ENCODE assay signal across 11 cellular contexts in the genomic region with DNA sequence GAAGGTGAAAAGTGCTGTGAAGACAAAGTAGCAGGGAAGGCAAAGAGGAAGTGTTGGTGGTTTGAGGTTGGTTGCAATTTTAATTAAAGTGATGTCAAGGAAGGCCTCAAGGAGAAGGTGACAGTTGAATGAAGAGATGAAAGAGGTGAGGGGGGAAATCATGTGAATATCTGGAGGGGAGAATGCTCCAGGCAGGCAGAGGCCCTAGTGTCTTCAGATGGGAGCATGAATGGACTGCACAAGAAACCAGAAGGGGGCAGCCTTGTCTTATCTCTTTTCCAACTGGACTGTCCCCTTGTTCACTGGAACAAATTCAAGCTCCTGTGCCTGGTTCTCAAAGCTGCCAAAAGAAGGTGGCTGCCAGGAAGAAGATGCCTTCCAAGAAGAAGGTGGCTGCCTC.
A peak's percentile ranks its signal among the peaks of the same experiment; 100 is the strongest.
DNase-seq lines count a peak whose midpoint lies in the region; ATAC-seq and TF ChIP-seq lines count a peak whose summit lies in the region.
"Had no signal": no experiment of that assay in that cellular context is flagged by ENCODE, and none has a peak within 500 bp of the region (broad histone marks: within the 10 kb centered on the region; RNA-seq: fewer than 3 reads in every experiment).

No MANE protein-coding gene starts in this region.

- H3K4me1 Mint-ChIP-seq in activated CD4-positive, alpha-beta T cell treated with anti-CD3 and anti-CD28 coated beads for 36 hours: peaks cover 14% of the 10 kb centered on the region
- H3K4me1 Mint-ChIP-seq: B cell had no signal

- no peaks in the 10 kb centered on the region for H3K36me3 Mint-ChIP-seq in activated CD4-positive, alpha-beta T cell treated with anti-CD3 and anti-CD28 coated beads for 36 hours (ENCODE audit: low read depth)

- peaks cover 3% of the 10 kb centered on the region for H3K27me3 Mint-ChIP-seq in activated CD4-positive, alpha-beta T cell treated with anti-CD3 and anti-CD28 coated beads for 36 hours

- H3K9me3 Mint-ChIP-seq in activated CD4-positive, alpha-beta T cell treated with anti-CD3 and anti-CD28 coated beads for 36 hours (ENCODE audit: low read depth): no peaks in the 10 kb centered on the region
- H3K9me3 Mint-ChIP-seq: activated T-cell treated with anti-CD3 and anti-CD28 coated beads, Interleukin-2, amount 50 U/mL, for 24 hours had no signal

- H3K9me3 ChIP-seq in tibial artery: no peaks in the 10 kb centered on the region

- H3K4me3 Mint-ChIP-seq in activated CD4-positive, alpha-beta T cell treated with anti-CD3 and anti-CD28 coated beads for 36 hours: no peak overlapping the region
- H3K4me3 Mint-ChIP-seq: activated T-cell treated with anti-CD3 and anti-CD28 coated beads, Interleukin-2, amount 50 U/mL, for 24 hours; B cell had no signal

- peak; percentile 44 for ATAC-seq in activated CD4-positive, alpha-beta T cell treated with anti-CD3 and anti-CD28 coated beads for 36 hours
- ATAC-seq: Panc1 had no signal

- H3K27ac ChIP-seq in brain microvascular endothelial cell: no peak overlapping the region
- no peak overlapping the region for H3K27ac ChIP-seq in tibial artery

- peaks cover 0 to 32% (median 3%) of the 10 kb centered on the region in 4 donors for H3K4me1 ChIP-seq in tibial artery

- CTCF ChIA-PET in activated CD4-positive, alpha-beta T cell treated with anti-CD3 and anti-CD28 coated beads for 36 hours (lab: Charles Lee): interaction anchor here (0.6 to 1.2 kb wide), 4 partner anchors 15 to 255 kb away, joined by 3 to 4 read pairs (median 3); no protein-coding TSS in a partner anchor

- H3K27me3 ChIP-seq in brain microvascular endothelial cell (replicated peaks) (no peaks in the 10 kb centered on the region), tibial artery (no peaks in the 10 kb centered on the region)

- no peak overlapping the region for H3K4me3 ChIP-seq in brain microvascular endothelial cell (ENCODE audit: low read depth, low read length)
- H3K4me3 ChIP-seq in tibial artery: no peak overlapping the region

- H3K36me3 ChIP-seq in brain microvascular endothelial cell (replicated peaks): no peaks in the 10 kb centered on the region
- H3K36me3 ChIP-seq in tibial artery: no peaks in the 10 kb centered on the region

- H3K27ac Mint-ChIP-seq in activated CD4-positive, alpha-beta T cell treated with anti-CD3 and anti-CD28 coated beads for 36 hours: peak overlapping the region; percentile 33
- H3K27ac Mint-ChIP-seq: activated T-cell treated with anti-CD3 and anti-CD28 coated beads, Interleukin-2, amount 50 U/mL, for 24 hours; B cell had no signal

- TF ChIP-seq CTCF in brain microvascular endothelial cell (IDR thresholded peaks at IDR 0.05; ENCODE audit: low read depth, low read length, missing control alignments): peak; percentile 35
- TF ChIP-seq CTCF in tibial artery (IDR thresholded peaks at IDR 0.05): no peak

- intact Hi-C loops in activated CD4-positive, alpha-beta T cell treated with anti-CD3 and anti-CD28 coated beads for 36 hours (cut with DNase I, micrococcal nuclease): no loop called here
- intact Hi-C loops in tibial artery (cut with DNase I; ENCODE audit: low total_unique reads): no loop called here

- peak; percentile 18 for DNase-seq in activated CD4-positive, alpha-beta T cell treated with anti-CD3 and anti-CD28 coated beads for 36 hours
- DNase-seq in activated CD4-positive, alpha-beta T cell treated with anti-CD3 and anti-CD28 coated beads for 4 hours: no peak
- DNase-seq in NCI-H446 (lab: John Stamatoyannopoulos, UW): peak; percentile 58 to 74
- DNase-seq in brain microvascular endothelial cell: no peak
- DNase-seq in midbrain (lab: John Stamatoyannopoulos, UW): peak; percentile 1
- DNase-seq in tibial artery: no peak
- DNase-seq in SK-N-DZ (ENCODE audit: low spot score): no peak
- no peak for DNase-seq in AG08395 (ENCODE audit: low spot score)
- DNase-seq: activated T-cell treated with anti-CD3 and anti-CD28 coated beads, Interleukin-2, amount 50 U/mL, for 24 hours had no signal

- in situ Hi-C loops in brain microvascular endothelial cell (cut with HindIII; ENCODE audit: low pct_ligation_motif_present, low sequenced_read_pairs): no loop called here

- POLR2A ChIA-PET in activated CD4-positive, alpha-beta T cell treated with anti-CD3 and anti-CD28 coated beads for 36 hours (lab: Charles Lee): no interaction called here

Comparison
In these comparisons a context has a peak if more than half of its experiments do, and no peak if none do; other contexts are left out.
1. DNase-seq: peak in activated CD4-positive, alpha-beta T cell treated with anti-CD3 and anti-CD28 coated beads for 36 hours (single experiment), NCI-H446 (2 of 2) and midbrain (single experiment); none in activated CD4-positive, alpha-beta T cell treated with anti-CD3 and anti-CD28 coated beads for 4 hours (0 of 2), brain microvascular endothelial cell (single experiment), tibial artery (0 of 2), SK-N-DZ (single experiment) and AG08395 (single experiment).